Comparison of ENCODE assay signal across 8 cellular contexts in genomic region chr5:119302916-119303897, GRCh38. TPM values are rescaled to one million over a fixed set of nuclear protein-coding genes. Genes with fewer than 3 reads are reported as not detected.
DNase-seq lines count a peak whose midpoint lies in the region; ATAC-seq, FAIRE-seq and TF ChIP-seq lines count a peak whose summit lies in the region.

No MANE protein-coding gene starts in this region.

- H3K4me3 ChIP-seq in AG04450 (ENCODE audit: low read depth, low read length): no peak overlapping the region
- no peak overlapping the region for H3K4me3 ChIP-seq in upper lobe of left lung
- no peak overlapping the region for H3K4me3 ChIP-seq in WERI-Rb-1 (ENCODE audit: low read depth, low read length)

- 54 to 58% methylated on average over 5 of the region's 5 CpGs for WGBS in upper lobe of left lung, 2 donors

- no peak overlapping the region for H3K4me3 Mint-ChIP-seq in activated CD4-positive, alpha-beta memory T cell treated with anti-CD3 and anti-CD28 coated beads, Interleukin-2, amount 10 ng/mL, durations not matched to agents 7 days and 5 days

- POLR2A ChIA-PET in AG04450 (lab: Yijun Ruan, JAX): interaction anchor here (0.6 to 2.0 kb wide), 9 partner anchors 10 to 83 kb away, joined by 3 to 8 read pairs (median 4); no protein-coding TSS in a partner anchor
- POLR2A ChIA-PET in activated CD4-positive, alpha-beta memory T cell treated with anti-CD3 and anti-CD28 coated beads, Interleukin-2, amount 10 ng/mL, durations not matched to agents 7 days and 5 days (lab: Charles Lee): interaction anchor here (1.0 to 18.2 kb wide), 12 partner anchors 8 to 53 kb away, joined by 3 to 270 read pairs (median 4); no protein-coding TSS in a partner anchor

- TF ChIP-seq CTCF in AG04450 (IDR thresholded peaks at IDR 0.05; ENCODE audit: low read depth, low read length) (peak; percentile 25; the same call in 1 of the 2 replicates), upper lobe of left lung (IDR thresholded peaks at IDR 0.05) (no peak), WERI-Rb-1 (IDR thresholded peaks at IDR 0.05; ENCODE audit: low read depth, low read length) (no peak)

- peak; percentile 74 to 90 for ATAC-seq in upper lobe of left lung (ENCODE audit: low FRiP score in 2 of 2)
- ATAC-seq in GM19467 (IDR thresholded peaks at IDR 0.05; ENCODE audit: unreplicated experiment): no peak

- H3K27me3 ChIP-seq in AG04450 (ENCODE audit: control insufficient read depth, insufficient read depth, low read length): no peaks in the 10 kb centered on the region
- H3K27me3 ChIP-seq in upper lobe of left lung: no peaks in the 10 kb centered on the region
- no peaks in the 10 kb centered on the region for H3K27me3 ChIP-seq in WERI-Rb-1 (ENCODE audit: insufficient read depth, low read depth, severe bottlenecking)

- peak overlapping the region; percentile 87 for H3K27ac ChIP-seq in AG04450 (ENCODE audit: low read depth, low read length)
- peak overlapping the region in 3 of 4 donors; percentile 13 to 41 (median 30) for H3K27ac ChIP-seq in upper lobe of left lung
- H3K27ac ChIP-seq in WERI-Rb-1: no peak overlapping the region

- H3K4me1 Mint-ChIP-seq in activated CD4-positive, alpha-beta memory T cell treated with anti-CD3 and anti-CD28 coated beads, Interleukin-2, amount 10 ng/mL, durations not matched to agents 7 days and 5 days: peaks cover 90% of the 10 kb centered on the region

- no peak for TF ChIP-seq EP300 in upper lobe of left lung (IDR thresholded peaks at IDR 0.05)

- CTCF ChIA-PET in AG04450 (lab: Charles Lee): interaction anchor here (0.6 to 2.0 kb wide), 4 partner anchors 12 to 321 kb away, joined by 4 to 15 read pairs (median 4); no protein-coding TSS in a partner anchor
- CTCF ChIA-PET in activated CD4-positive, alpha-beta memory T cell treated with anti-CD3 and anti-CD28 coated beads, Interleukin-2, amount 10 ng/mL, durations not matched to agents 7 days and 5 days (lab: Charles Lee): interaction anchor here (0.7 to 1.8 kb wide), 5 partner anchors 12 to 315 kb away, joined by 3 to 8 read pairs (median 4); partner anchors contain the start of gene DTWD2

- peaks cover 20 to 38% (median 31%) of the 10 kb centered on the region in 4 donors for H3K4me1 ChIP-seq in upper lobe of left lung

- peak overlapping the region; percentile 32 for H3K27ac Mint-ChIP-seq in activated CD4-positive, alpha-beta memory T cell treated with anti-CD3 and anti-CD28 coated beads, Interleukin-2, amount 10 ng/mL, durations not matched to agents 7 days and 5 days

- no peaks in the 10 kb centered on the region for H3K9me3 Mint-ChIP-seq in activated CD4-positive, alpha-beta memory T cell treated with anti-CD3 and anti-CD28 coated beads, Interleukin-2, amount 10 ng/mL, durations not matched to agents 7 days and 5 days

- H3K36me3 ChIP-seq in upper lobe of left lung (no peaks in the 10 kb centered on the region), WERI-Rb-1 (no peaks in the 10 kb centered on the region)

- H3K9me3 ChIP-seq in AG04450 (ENCODE audit: control insufficient read depth, insufficient read depth, low read length) (peaks cover 6% of the 10 kb centered on the region; the same call in 1 of the 2 replicates), upper lobe of left lung (no peaks in the 10 kb centered on the region), WERI-Rb-1 (ENCODE audit: severe bottlenecking) (peaks cover 3% of the 10 kb centered on the region)

- H3K36me3 Mint-ChIP-seq in activated CD4-positive, alpha-beta memory T cell treated with anti-CD3 and anti-CD28 coated beads, Interleukin-2, amount 10 ng/mL, durations not matched to agents 7 days and 5 days (ENCODE audit: low read depth): peaks cover 57% of the 10 kb centered on the region

- DNase-seq in AG04450 (ENCODE audit: low read depth, low spot score) (peak; percentile 96), H54 (ENCODE audit: insufficient read length, low spot score) (peak; percentile 49), iris pigment epithelial cell (ENCODE audit: low read depth) (peak; percentile 98), upper lobe of left lung (no peak), WERI-Rb-1 (no peak), mesenteric fat pad (ENCODE audit: low spot score) (no peak)
- no peak for DNase-seq in activated CD4-positive, alpha-beta memory T cell treated with anti-CD3 and anti-CD28 coated beads, Interleukin-2, amount 10 ng/mL, durations not matched to agents 7 days and 5 days

- no peaks in the 10 kb centered on the region for H3K27me3 Mint-ChIP-seq in activated CD4-positive, alpha-beta memory T cell treated with anti-CD3 and anti-CD28 coated beads, Interleukin-2, amount 10 ng/mL, durations not matched to agents 7 days and 5 days

- TF ChIP-seq POLR2A in H54 (IDR thresholded peaks at IDR 0.05; ENCODE audit: low read depth, low read length) (no peak), upper lobe of left lung (IDR thresholded peaks at IDR 0.05) (no peak)

- peak; percentile 97 for FAIRE-seq in H54 (lab: Jason Lieb, UNC)

RNA-seq across cellular contexts. Expression of gene TNFAIP8, which starts 52.6 kb away (rescaled TPM):
- 48.3 and 56.4 TPM in 2 replicates for polyA plus RNA-seq in AG04450 (2011; rRNA removed)
- polyA minus RNA-seq in AG04450 (2011; rRNA and poly(A)+ RNA removed): 25.1 and 36.2 TPM in 2 replicates
- 100 to 1,000 TPM; 161 to 163 TPM for total RNA-seq in activated CD4-positive, alpha-beta memory T cell treated with anti-CD3 and anti-CD28 coated beads, Interleukin-2, amount 10 ng/mL, durations not matched to agents 7 days and 5 days
- total RNA-seq in upper lobe of left lung (10 to 100 TPM; 14.7 to 33.2 (median 19.7) TPM), mesenteric fat pad (29.6 TPM)

Comparison
In these comparisons a context has a peak if more than half of its experiments do, and no peak if none do; other contexts are left out.
1. DNase-seq: peak in AG04450 (single experiment), H54 (single experiment) and iris pigment epithelial cell (single experiment); none in activated CD4-positive, alpha-beta memory T cell treated with anti-CD3 and anti-CD28 coated beads, Interleukin-2, amount 10 ng/mL, durations not matched to agents 7 days and 5 days (single experiment), upper lobe of left lung (0 of 2), WERI-Rb-1 (single experiment) and mesenteric fat pad (single experiment).